20 cellular contexts compared by ENCODE assay signal in the genomic region with DNA sequence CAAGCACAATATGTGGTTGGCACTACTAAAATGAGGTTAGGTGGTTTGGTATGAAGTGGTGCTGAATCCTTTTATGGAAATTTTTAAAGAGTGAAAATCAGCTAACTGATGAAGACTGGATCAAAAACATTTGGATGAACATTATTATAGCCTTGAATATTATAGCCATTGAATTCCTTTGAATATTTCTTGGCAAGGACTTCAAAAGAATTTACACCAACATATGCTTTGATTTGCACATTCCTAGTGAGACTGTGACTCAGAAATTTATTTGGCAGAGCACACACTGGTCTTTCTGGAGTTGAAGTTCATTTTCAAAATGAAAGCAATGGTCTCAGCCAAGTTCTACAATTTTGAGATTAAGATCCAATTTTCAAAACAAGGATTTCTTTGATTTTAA.
DNase-seq lines count a peak whose midpoint lies in the region; ATAC-seq and TF ChIP-seq lines count a peak whose summit lies in the region.
"Had no signal": no experiment of that assay in that cellular context is flagged by ENCODE, and none has a peak within 500 bp of the region (broad histone marks: within the 10 kb centered on the region; RNA-seq: fewer than 3 reads in every experiment).

No MANE protein-coding gene starts in this region.

- H3K27ac ChIP-seq in mammary epithelial cell (ENCODE audit: insufficient read depth, low read depth, low read length) (no peak overlapping the region), thoracic aorta (no peak overlapping the region)
- H3K27ac ChIP-seq: BLaER1, gastrocnemius medialis, KMS-11, left ventricle myocardium inferior, SJCRH30 had no signal

- TF ChIP-seq POLR2A in erythroblast (IDR thresholded peaks at IDR 0.05; ENCODE audit: low read length) = no peak

- H3K27me3 ChIP-seq in mammary epithelial cell (ENCODE audit: insufficient read depth, low read length) = no peaks in the 10 kb centered on the region
- no peaks in the 10 kb centered on the region for H3K27me3 ChIP-seq in thoracic aorta (replicated peaks; ENCODE audit: insufficient read depth)
- H3K27me3 ChIP-seq: BLaER1, gastrocnemius medialis had no signal

- intact Hi-C loops in mammary epithelial cell (cut with micrococcal nuclease) = no loop called here

- no peaks in the 10 kb centered on the region for H3K79me2 ChIP-seq in mammary epithelial cell (ENCODE audit: insufficient read depth, low read length)

- no peaks in the 10 kb centered on the region for H3K4me1 Mint-ChIP-seq in type B pancreatic cell (ENCODE audit: unreplicated experiment)
- H3K4me1 Mint-ChIP-seq: activated naive CD8-positive, alpha-beta T cell treated with anti-CD3 and anti-CD28 coated beads for 36 hours had no signal

- H4K20me1 ChIP-seq in mammary epithelial cell (ENCODE audit: insufficient read depth, low read length) = no peaks in the 10 kb centered on the region
- H4K20me1 ChIP-seq: BLaER1 had no signal

- H3K9me3 Mint-ChIP-seq in type B pancreatic cell = no peaks in the 10 kb centered on the region

- no peaks in the 10 kb centered on the region for H3K27me3 Mint-ChIP-seq in type B pancreatic cell
- H3K27me3 Mint-ChIP-seq: activated naive CD8-positive, alpha-beta T cell treated with anti-CD3 and anti-CD28 coated beads for 36 hours had no signal

- no peak overlapping the region for H3K27ac Mint-ChIP-seq in type B pancreatic cell
- H3K27ac Mint-ChIP-seq: activated naive CD8-positive, alpha-beta T cell treated with anti-CD3 and anti-CD28 coated beads for 36 hours had no signal

- H3K9ac ChIP-seq in mammary epithelial cell (ENCODE audit: insufficient read depth, low read length) = no peak overlapping the region
- H3K9ac ChIP-seq: BLaER1, KMS-11 had no signal

- in situ Hi-C loops in mammary epithelial cell (cut with MboI; ENCODE audit: low sequenced_read_pairs in 2 of 2) = no loop called here

- no peak overlapping the region for H3K4me2 ChIP-seq in mammary epithelial cell (ENCODE audit: insufficient read depth, low read depth, low read length)
- H3K4me2 ChIP-seq: BLaER1, KMS-11 had no signal

- H3K4me1 ChIP-seq in mammary epithelial cell (ENCODE audit: insufficient read depth, low read length) = no peaks in the 10 kb centered on the region
- peaks cover 0 to 6% of the 10 kb centered on the region in 2 donors for H3K4me1 ChIP-seq in thoracic aorta (ENCODE audit: control insufficient read depth in 1 of 2, low read depth in 2 of 2)
- H3K4me1 ChIP-seq: BLaER1, gastrocnemius medialis, left ventricle myocardium inferior, SJCRH30 had no signal

- H3K9me3 ChIP-seq in mammary epithelial cell (replicated peaks; ENCODE audit: insufficient read depth, low read length) (no peaks in the 10 kb centered on the region), thoracic aorta (no peaks in the 10 kb centered on the region)
- H3K9me3 ChIP-seq: BLaER1, gastrocnemius medialis had no signal

- H3K36me3 Mint-ChIP-seq in type B pancreatic cell = no peaks in the 10 kb centered on the region
- H3K36me3 Mint-ChIP-seq: activated naive CD8-positive, alpha-beta T cell treated with anti-CD3 and anti-CD28 coated beads for 36 hours had no signal

- CTCF ChIA-PET in mammary epithelial cell (lab: Charles Lee; ENCODE audit: low non-redundant PET) = no interaction called here

- no peaks in the 10 kb centered on the region for H3K36me3 ChIP-seq in mammary epithelial cell (ENCODE audit: insufficient read depth, low read length)
- no peaks in the 10 kb centered on the region for H3K36me3 ChIP-seq in thoracic aorta
- H3K36me3 ChIP-seq: BLaER1, gastrocnemius medialis, left ventricle myocardium inferior, SJCRH30 had no signal

- no TSS peak for BruUV-seq in mammary epithelial cell (replicated peaks; lab: Mats Ljungman, UMichigan)

- DNase-seq in LoVo (ENCODE audit: low spot score) (peak; percentile 28), mammary epithelial cell (peak; percentile 15), fibroblast of villous mesenchyme (ENCODE audit: low read depth) (peak; percentile 3), thoracic aorta (ENCODE audit: low spot score) (no peak), type B pancreatic cell (ENCODE audit: extremely low spot score, unreplicated experiment) (no peak), AG20443 (ENCODE audit: low spot score) (no peak), erythroblast (lab: John Stamatoyannopoulos, UW) (no peak)
- DNase-seq: activated CD4-positive, CD25-positive, alpha-beta regulatory T cell; activated naive CD8-positive, alpha-beta T cell treated with anti-CD3 and anti-CD28 coated beads for 36 hours; central memory CD4-positive, alpha-beta T cell; effector CD8-positive, alpha-beta T cell; gastrocnemius medialis; GDM1; left ventricle myocardium inferior; NCI-H526 treated with DMSO at 0.1 percent for 48 hours; SJCRH30; stimulated activated CD4-positive, alpha-beta T cell treated with anti-CD3 and anti-CD28 coated beads, Interleukin-2, amount 100 ng/mL, for 48 hours had no signal

- H2AFZ ChIP-seq in mammary epithelial cell (ENCODE audit: low read depth, low read length) = no peak overlapping the region

- dilution Hi-C loops in mammary epithelial cell (cut with HindIII; ENCODE audit: low sequenced_read_pairs) = no loop called here

- ATAC-seq in thoracic aorta (ENCODE audit: insufficient number of reproducible peaks, low FRiP score, low read depth) = no peak
- ATAC-seq: gastrocnemius medialis, GM12878 had no signal

- H3K4me3 ChIP-seq in mammary epithelial cell (replicated peaks in 1 of 3; ENCODE audit: insufficient read depth in 1 of 3, low read depth in 2 of 3, low read length in 3 of 3) (no peak overlapping the region), fibroblast of villous mesenchyme (ENCODE audit: low read depth, low read length) (no peak overlapping the region), thoracic aorta (peak overlapping the region; percentile 19)
- H3K4me3 ChIP-seq: BLaER1, gastrocnemius medialis, GM12878, left ventricle myocardium inferior, SJCRH30 had no signal

- TF ChIP-seq CTCF in mammary epithelial cell (conservative IDR thresholded peaks at IDR 0.05 in 1 of 2, IDR thresholded peaks at IDR 0.05 in 1 of 2; ENCODE audit: extremely low read depth in 1 of 2, insufficient read depth in 1 of 2, low read depth in 1 of 2, low read length in 2 of 2) (no peak), fibroblast of villous mesenchyme (IDR thresholded peaks at IDR 0.05; ENCODE audit: insufficient read depth, low read depth, low read length) (no peak), thoracic aorta (IDR thresholded peaks at IDR 0.05) (no peak), type B pancreatic cell (conservative IDR thresholded peaks at IDR 0.05) (no peak)

- H3K4me3 Mint-ChIP-seq in type B pancreatic cell = no peak overlapping the region
- H3K4me3 Mint-ChIP-seq: activated naive CD8-positive, alpha-beta T cell treated with anti-CD3 and anti-CD28 coated beads for 36 hours had no signal

Comparison
In these comparisons a context has a peak if more than half of its experiments do, and no peak if none do; other contexts are left out.
1. DNase-seq: peak in LoVo (single experiment), mammary epithelial cell (single experiment) and fibroblast of villous mesenchyme (single experiment); none in thoracic aorta (single experiment), type B pancreatic cell (single experiment), AG20443 (single experiment) and erythroblast (0 of 2).